14 cellular contexts compared by ENCODE assay signal in the genomic region with DNA sequence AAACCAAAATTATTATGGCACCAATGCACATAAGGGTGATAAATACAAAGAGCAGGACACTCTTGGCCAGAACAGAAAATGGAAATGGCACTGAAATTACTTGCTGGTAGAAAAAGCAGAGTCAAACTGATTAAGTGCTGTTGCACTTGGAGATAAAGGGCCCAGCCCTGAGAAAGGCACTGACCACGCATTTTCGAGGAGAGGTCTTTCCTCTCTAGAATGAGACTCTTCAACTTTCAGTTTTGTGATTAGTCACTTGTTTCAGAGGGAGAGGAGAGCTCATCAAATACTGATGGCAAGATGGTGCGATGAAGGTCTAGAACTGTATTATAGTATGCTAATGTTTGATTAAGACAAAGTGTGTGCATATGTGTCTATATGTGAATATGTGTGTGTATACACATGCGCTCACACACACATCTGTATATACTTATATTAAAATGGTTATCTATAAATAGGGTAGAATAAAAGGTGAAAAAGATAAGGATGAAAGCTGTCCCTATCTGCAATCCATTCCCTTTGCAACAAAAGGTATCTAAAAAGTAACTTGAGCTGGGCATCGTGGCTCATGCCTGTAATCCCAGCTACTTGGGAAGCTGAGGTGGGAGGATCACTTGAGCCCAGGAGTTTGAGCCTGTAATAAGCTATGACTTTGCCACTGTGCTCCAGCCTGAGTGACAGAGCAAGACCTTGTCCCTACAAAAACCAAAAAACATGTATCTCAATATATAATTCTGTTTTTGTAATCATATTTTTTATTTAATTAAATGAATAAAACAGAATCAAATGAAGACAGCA. TPM values are rescaled to one million over a fixed set of nuclear protein-coding genes. Genes with fewer than 3 reads are reported as not detected.
DNase-seq lines count a peak whose midpoint lies in the region; ATAC-seq and TF ChIP-seq lines count a peak whose summit lies in the region.
"Had no signal": no experiment of that assay in that cellular context is flagged by ENCODE, and none has a peak within 500 bp of the region (broad histone marks: within the 10 kb centered on the region; RNA-seq: fewer than 3 reads in every experiment).

No MANE protein-coding gene starts in this region.

- no peaks in the 10 kb centered on the region for H3K4me1 Mint-ChIP-seq in activated T-cell treated with anti-CD3 and anti-CD28 coated beads, Interleukin-2, amount 50 U/mL, for 72 hours (ENCODE audit: low read depth)
- H3K4me1 Mint-ChIP-seq in mesothelial cell of epicardium: peaks cover 15% of the 10 kb centered on the region
- H3K4me1 Mint-ChIP-seq: natural killer cell had no signal

- peak; percentile 40 to 75 for ATAC-seq in activated T-cell treated with anti-CD3 and anti-CD28 coated beads, Interleukin-2, amount 50 U/mL, for 72 hours (replicated peaks in 1 of 2)
- peak; percentile 88 for ATAC-seq in GM21723 (IDR thresholded peaks at IDR 0.05; ENCODE audit: unreplicated experiment)
- ATAC-seq in HG03139 (IDR thresholded peaks at IDR 0.05; ENCODE audit: unreplicated experiment): peak; percentile 81
- ATAC-seq: natural killer cell had no signal

- H3K27ac Mint-ChIP-seq in activated T-cell treated with anti-CD3 and anti-CD28 coated beads, Interleukin-2, amount 50 U/mL, for 72 hours: no peak overlapping the region
- H3K27ac Mint-ChIP-seq in mesothelial cell of epicardium: peak overlapping the region; percentile 47
- H3K27ac Mint-ChIP-seq: natural killer cell; stimulated activated naive CD8-positive, alpha-beta T cell treated with anti-CD3 and anti-CD28 coated beads, Interleukin-15, Interleukin-2, amounts not matched to agents 100 ng/mL and 50 ng/mL, for 24 hours had no signal

- H3K27me3 Mint-ChIP-seq in activated T-cell treated with anti-CD3 and anti-CD28 coated beads, Interleukin-2, amount 50 U/mL, for 72 hours (ENCODE audit: low read depth): peaks cover 10% of the 10 kb centered on the region
- H3K27me3 Mint-ChIP-seq in mesothelial cell of epicardium (ENCODE audit: low read depth): no peaks in the 10 kb centered on the region

- peaks cover 2 to 4% of the 10 kb centered on the region in 2 donors for H3K9me3 Mint-ChIP-seq in activated T-cell treated with anti-CD3 and anti-CD28 coated beads, Interleukin-2, amount 50 U/mL, for 72 hours
- H3K9me3 Mint-ChIP-seq in mesothelial cell of epicardium: peaks cover 15% of the 10 kb centered on the region

- peaks cover 3 to 4% of the 10 kb centered on the region in 2 donors for H3K36me3 Mint-ChIP-seq in activated T-cell treated with anti-CD3 and anti-CD28 coated beads, Interleukin-2, amount 50 U/mL, for 72 hours (ENCODE audit: insufficient read depth in 2 of 2)
- peaks cover 2% of the 10 kb centered on the region for H3K36me3 Mint-ChIP-seq in mesothelial cell of epicardium
- H3K36me3 Mint-ChIP-seq: natural killer cell had no signal

- DNase-seq in activated T-cell treated with anti-CD3 and anti-CD28 coated beads, Interleukin-2, amount 50 U/mL, for 72 hours: peak; percentile 2 to 6
- no peak for DNase-seq in activated T-cell treated with anti-CD3 and anti-CD28 coated beads, Interleukin-2, amount 50 U/mL, for 48 hours
- DNase-seq in mesothelial cell of epicardium (ENCODE audit: low spot score in 2 of 2, unreplicated experiment in 2 of 2) (no peak), T1000 (lab: John Stamatoyannopoulos, UW) (no peak), NCI-H226 (no peak)
- DNase-seq in activated CD8-positive, alpha-beta memory T cell treated with anti-CD3 and anti-CD28 coated beads for 24 hours: no peak
- DNase-seq: ACHN; activated CD4-positive, CD25-positive, alpha-beta regulatory T cell treated with anti-CD3 and anti-CD28 coated beads, Interleukin-2, amount 50 U/mL, for 72 hours; natural killer cell; NCI-H2081 treated with DMSO at 0.1 percent for 48 hours had no signal

- no peak for TF ChIP-seq CTCF in mesothelial cell of epicardium (IDR thresholded peaks at IDR 0.05; ENCODE audit: unreplicated experiment)

- H3K4me3 Mint-ChIP-seq in activated T-cell treated with anti-CD3 and anti-CD28 coated beads, Interleukin-2, amount 50 U/mL, for 72 hours: no peak overlapping the region
- H3K4me3 Mint-ChIP-seq in mesothelial cell of epicardium: no peak overlapping the region
- H3K4me3 Mint-ChIP-seq: natural killer cell; stimulated activated naive CD8-positive, alpha-beta T cell treated with anti-CD3 and anti-CD28 coated beads, Interleukin-15, Interleukin-2, amounts not matched to agents 100 ng/mL and 50 ng/mL, for 24 hours had no signal

RNA-seq across cellular contexts. Expression of a gene that starts 48.8 kb away (rescaled TPM):
- total RNA-seq in activated T-cell treated with anti-CD3 and anti-CD28 coated beads, Interleukin-2, amount 50 U/mL, for 72 hours: 10 to 100 TPM; 15.2 to 19.8 TPM
- 45.7 to 49.5 TPM (median 47.6 TPM) in 3 replicates for total RNA-seq in mesothelial cell of epicardium
- total RNA-seq: HT-29 had no signal

Comparison
In these comparisons a context has a peak if more than half of its experiments do, and no peak if none do; other contexts are left out.
1. DNase-seq: peak in activated T-cell treated with anti-CD3 and anti-CD28 coated beads, Interleukin-2, amount 50 U/mL, for 72 hours (2 of 2); none in activated T-cell treated with anti-CD3 and anti-CD28 coated beads, Interleukin-2, amount 50 U/mL, for 48 hours (0 of 2), mesothelial cell of epicardium (0 of 2), T1000 (single experiment), NCI-H226 (single experiment) and activated CD8-positive, alpha-beta memory T cell treated with anti-CD3 and anti-CD28 coated beads for 24 hours (single experiment).
2. Peak in every context shown above with its lines, with median percentiles within 50 percentile points of each other: ATAC-seq.